Comparison of ENCODE assay signal across 9 cellular contexts in the genomic region with DNA sequence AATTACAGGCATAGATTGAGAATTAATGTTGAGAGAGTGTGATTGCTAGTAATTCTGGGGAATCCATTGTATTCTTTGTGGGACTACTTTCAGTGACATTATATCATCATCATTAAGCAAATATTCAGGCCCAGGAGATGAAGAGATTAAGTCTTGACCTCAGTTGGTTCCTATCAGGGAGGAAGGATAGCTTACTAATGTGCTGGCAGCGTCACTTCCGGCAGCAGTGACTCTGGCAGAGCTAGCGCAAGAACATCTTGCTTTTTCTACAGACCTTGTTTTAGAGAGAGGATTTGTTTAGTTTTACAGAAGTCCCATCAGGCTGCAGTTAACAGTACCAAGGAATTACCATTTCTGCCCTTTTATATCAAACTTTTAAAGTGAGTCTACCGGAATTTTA. TPM values are rescaled to one million over a fixed set of nuclear protein-coding genes. Genes with fewer than 3 reads are reported as not detected.
A peak's percentile ranks its signal among the peaks of the same experiment; 100 is the strongest.
DNase-seq lines count a peak whose midpoint lies in the region; ATAC-seq and TF ChIP-seq lines count a peak whose summit lies in the region.
"Had no signal": no experiment of that assay in that cellular context is flagged by ENCODE, and none has a peak within 500 bp of the region (broad histone marks: within the 10 kb centered on the region; RNA-seq: fewer than 3 reads in every experiment).

No MANE protein-coding gene starts in this region.

- H3K27me3 Mint-ChIP-seq in CD14-positive monocyte (ENCODE audit: low read depth in 3 of 3): no peaks in the 10 kb centered on the region
- no peaks in the 10 kb centered on the region for H3K27me3 Mint-ChIP-seq in natural killer cell (ENCODE audit: low read depth in 2 of 2)

- H3K4me1 Mint-ChIP-seq in CD14-positive monocyte (peaks cover 65% of the 10 kb centered on the region), natural killer cell (peaks cover 70 to 78% of the 10 kb centered on the region in 2 donors)

- H3K27ac Mint-ChIP-seq in CD14-positive monocyte: peak overlapping the region; percentile 61 to 91 (median 87)
- H3K27ac Mint-ChIP-seq in natural killer cell: peak overlapping the region; percentile 69 to 88

- peak overlapping the region; percentile 1 to 53 (median 34) for H3K27ac ChIP-seq in esophagus muscularis mucosa (replicated peaks in 1 of 4)

- DNase-seq in CD14-positive monocyte (ENCODE audit: low spot score): peak; percentile 70
- DNase-seq in NCI-H226: peak; percentile 61
- DNase-seq in esophagus muscularis mucosa (ENCODE audit: extremely low spot score): no peak
- no peak for DNase-seq in natural killer cell
- DNase-seq in stimulated activated CD4-positive, alpha-beta T cell treated with anti-CD3 and anti-CD28 coated beads, Interleukin-2, amount 100 ng/mL, for 24 hours: no peak
- no peak for DNase-seq in DMS53 treated with DMSO at 0.1 percent for 48 hours (lab: John Stamatoyannopoulos, UW; ENCODE audit: unreplicated experiment)
- no peak for DNase-seq in stimulated activated CD4-positive, alpha-beta T cell treated with anti-CD3 and anti-CD28 coated beads, Interleukin-4, amount 100 ng/mL, for 1 hour
- no peak for DNase-seq in GF-D8 (lab: John Stamatoyannopoulos, UW)
- DNase-seq: hypothalamus had no signal

- H3K9me3 Mint-ChIP-seq in CD14-positive monocyte (no peaks in the 10 kb centered on the region), natural killer cell (no peaks in the 10 kb centered on the region)

- TF ChIP-seq EP300 in esophagus muscularis mucosa (IDR thresholded peaks at IDR 0.05): no peak

- ATAC-seq in natural killer cell: peak; percentile 71 to 84 (median 77)

- H3K36me3 ChIP-seq in esophagus muscularis mucosa: no peaks in the 10 kb centered on the region

- WGBS in esophagus muscularis mucosa: 50% methylated on average over 4 of the region's 4 CpGs

- H3K4me3 Mint-ChIP-seq in CD14-positive monocyte (no peak overlapping the region), natural killer cell (peak overlapping the region; percentile 69)

- peaks cover 17 to 35% (median 21%) of the 10 kb centered on the region in 4 donors for H3K4me1 ChIP-seq in esophagus muscularis mucosa

- no peak for TF ChIP-seq CTCF in CD14-positive monocyte (IDR thresholded peaks at IDR 0.05)
- TF ChIP-seq CTCF in esophagus muscularis mucosa (IDR thresholded peaks at IDR 0.05): no peak
- no peak for TF ChIP-seq CTCF in natural killer cell (IDR thresholded peaks at IDR 0.05)

- H3K27me3 ChIP-seq in esophagus muscularis mucosa: no peaks in the 10 kb centered on the region

- peaks cover 6 to 27% of the 10 kb centered on the region in 2 donors for H3K36me3 Mint-ChIP-seq in CD14-positive monocyte
- H3K36me3 Mint-ChIP-seq in natural killer cell: no peaks in the 10 kb centered on the region

- no peak for TF ChIP-seq POLR2A in esophagus muscularis mucosa (IDR thresholded peaks at IDR 0.05; ENCODE audit: low read depth)

- no peaks in the 10 kb centered on the region for H3K9me3 ChIP-seq in esophagus muscularis mucosa

- intact Hi-C loops in CD14-positive monocyte (cut with micrococcal nuclease): loop anchor here in 1 of 2 donors (5.0 kb wide), 1 partner anchor 39 kb away; no protein-coding TSS in a partner anchor
- intact Hi-C loops in esophagus muscularis mucosa (cut with DNase I): no loop called here
- intact Hi-C loops in natural killer cell (cut with micrococcal nuclease): loop anchor here (2.0 to 5.0 kb wide), 2 partner anchors 14 to 39 kb away; no protein-coding TSS in a partner anchor

- H3K4me3 ChIP-seq in esophagus muscularis mucosa: no peak overlapping the region

RNA-seq across cellular contexts. Expression of a gene that starts 20.3 kb away (rescaled TPM):
- polyA plus RNA-seq in CD14-positive monocyte: 100 to 1,000 TPM; 240 to 296 TPM
- total RNA-seq in esophagus muscularis mucosa (10 to 100 TPM; 22.9 to 29.3 (median 26.9) TPM), natural killer cell (100 to 1,000 TPM; 140 to 187 (median 177) TPM)

RNA-seq across cellular contexts. Expression of a gene that starts 20.6 kb away (rescaled TPM):
- polyA plus RNA-seq in CD14-positive monocyte: 1 to 10 TPM; 9.3 to 9.8 TPM
- total RNA-seq in esophagus muscularis mucosa (10 to 100 TPM in 2 of 4 donors, 1 to 10 TPM in 2; 5.4 to 18.3 (median 10.0) TPM), natural killer cell (10 to 100 TPM; 23.7 to 52.0 (median 44.4) TPM)

Comparison
In these comparisons a context has a peak if more than half of its experiments do, and no peak if none do; other contexts are left out.
1. DNase-seq: peak in CD14-positive monocyte (single experiment) and NCI-H226 (single experiment); none in esophagus muscularis mucosa (single experiment), natural killer cell (single experiment), stimulated activated CD4-positive, alpha-beta T cell treated with anti-CD3 and anti-CD28 coated beads, Interleukin-2, amount 100 ng/mL, for 24 hours (0 of 2), DMS53 treated with DMSO at 0.1 percent for 48 hours (single experiment), stimulated activated CD4-positive, alpha-beta T cell treated with anti-CD3 and anti-CD28 coated beads, Interleukin-4, amount 100 ng/mL, for 1 hour (single experiment) and GF-D8 (single experiment).
2. RNA of a gene that starts 20.3 kb away (total RNA-seq): 140 to 187 TPM in natural killer cell; 22.9 to 29.3 TPM in esophagus muscularis mucosa; every median in the first group is over 4 times any median in the second.